In the genomic region with DNA sequence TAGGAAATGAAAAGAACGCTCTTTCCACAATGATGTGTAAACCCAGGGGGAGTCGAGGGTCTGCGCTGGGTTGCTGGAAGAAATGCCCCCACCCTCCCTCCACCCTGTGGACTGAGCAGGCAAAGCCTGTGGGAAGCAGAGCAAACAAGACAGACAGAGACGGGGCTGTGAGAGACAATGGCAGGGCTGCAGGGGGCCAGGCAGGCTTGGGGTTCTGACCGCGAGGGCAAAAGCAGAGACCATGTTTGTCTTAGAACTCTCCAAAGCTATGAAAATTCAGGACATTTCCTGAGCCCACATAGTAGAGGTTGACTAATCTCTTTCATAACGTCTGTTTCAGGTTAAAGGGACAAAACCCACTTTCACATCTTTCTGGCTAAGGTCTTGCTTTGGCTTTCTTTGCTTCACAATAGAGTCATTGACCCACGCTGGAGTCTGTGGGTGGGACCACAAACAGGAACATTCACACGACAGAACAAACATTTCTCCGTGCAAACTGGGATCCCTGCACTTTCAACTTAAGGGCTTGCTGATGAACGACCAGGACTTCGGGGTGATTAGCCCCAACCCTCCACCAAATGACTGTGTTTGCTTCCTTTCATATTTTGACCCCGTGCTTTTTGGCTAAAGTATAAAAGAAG, we compare ENCODE assay signal across 10 cellular contexts.
A peak's percentile ranks its signal among the peaks of the same experiment; 100 is the strongest.
DNase-seq lines count a peak whose midpoint lies in the region; ATAC-seq and TF ChIP-seq lines count a peak whose summit lies in the region.
"Had no signal": no experiment of that assay in that cellular context is flagged by ENCODE, and none has a peak within 500 bp of the region (broad histone marks: within the 10 kb centered on the region; RNA-seq: fewer than 3 reads in every experiment).

No MANE protein-coding gene starts in this region.

- TF ChIP-seq POLR2A in uterus (IDR thresholded peaks at IDR 0.05): no peak

- no peak for DNase-seq in Right ventricle myocardium inferior (ENCODE audit: missing footprints)
- DNase-seq in left ventricle myocardium inferior: no peak
- no peak for DNase-seq in uterus
- DNase-seq in AML-193 (lab: John Stamatoyannopoulos, UW): no peak
- DNase-seq in HEK293T (ENCODE audit: extremely low spot score): no peak
- DNase-seq: activated CD8-positive, alpha-beta T cell treated with anti-CD3 and anti-CD28 coated beads for 36 hours had no signal

- intact Hi-C loops in Right ventricle myocardium inferior (cut with DNase I) (no loop called here), left ventricle myocardium inferior (cut with micrococcal nuclease) (no loop called here), uterus (cut with DNase I; ENCODE audit: low total_unique reads) (no loop called here)

- POLR2A ChIA-PET in HEK293T (lab: Yijun Ruan, JAX): no interaction called here

- no peak overlapping the region for H3K27ac ChIP-seq in left ventricle myocardium inferior (replicated peaks)
- H3K27ac ChIP-seq in cingulate gyrus (ENCODE audit: low read depth, low read length): peak overlapping the region; percentile 8
- H3K27ac ChIP-seq in mesodermal cell (ENCODE audit: low read depth, low read length, severe bottlenecking): peak overlapping the region; percentile 63
- H3K27ac ChIP-seq in uterus: peak overlapping the region; percentile 58 to 73

- CTCF ChIA-PET in HEK293T (lab: Yijun Ruan, JAX): no interaction called here

- H3K4me1 ChIP-seq in left ventricle myocardium inferior (peaks cover 21% of the 10 kb centered on the region), mesodermal cell (ENCODE audit: control insufficient read depth, insufficient read depth, low read length, poor library complexity, severe bottlenecking) (peaks cover 22% of the 10 kb centered on the region), uterus (peaks cover 0 to 9% of the 10 kb centered on the region in 2 donors)

- no peaks in the 10 kb centered on the region for H3K27me3 ChIP-seq in left ventricle myocardium inferior (ENCODE audit: low read depth)
- H3K27me3 ChIP-seq in uterus: no peaks in the 10 kb centered on the region

- H3K4me3 ChIP-seq in left ventricle myocardium inferior (no peak overlapping the region), mesodermal cell (ENCODE audit: extremely low read depth, insufficient read depth, low read length, poor library complexity, severe bottlenecking) (no peak overlapping the region), uterus (no peak overlapping the region)
- H3K4me3 ChIP-seq: K562 had no signal

- peak; percentile 44 for ATAC-seq in Right ventricle myocardium inferior
- no peak for ATAC-seq in GM19395 (IDR thresholded peaks at IDR 0.05; ENCODE audit: unreplicated experiment)
- ATAC-seq: activated CD8-positive, alpha-beta T cell treated with anti-CD3 and anti-CD28 coated beads for 36 hours; K562 had no signal

- H3K36me3 ChIP-seq in left ventricle myocardium inferior: no peaks in the 10 kb centered on the region
- H3K36me3 ChIP-seq in mesodermal cell (ENCODE audit: control insufficient read depth, insufficient read depth, low read length): no peaks in the 10 kb centered on the region
- no peaks in the 10 kb centered on the region for H3K36me3 ChIP-seq in uterus

- no peak for TF ChIP-seq CTCF in left ventricle myocardium inferior (IDR thresholded peaks at IDR 0.05; ENCODE audit: borderline replicate concordance)
- no peak for TF ChIP-seq CTCF in uterus (IDR thresholded peaks at IDR 0.05)

- 24 to 27% methylated on average over 5 to 9 of the region's 13 CpGs for WGBS in mesodermal cell (ENCODE audit: insufficient coverage in 2 of 2), 2 experiments

- H3K9me3 ChIP-seq in left ventricle myocardium inferior (replicated peaks) (no peaks in the 10 kb centered on the region), mesodermal cell (ENCODE audit: control insufficient read depth, low read length) (no peaks in the 10 kb centered on the region), uterus (no peaks in the 10 kb centered on the region)

TF ChIP-seq in HEK293T, 16 proteins besides CTCF, POLR2A, EP300 and RAD21:
- TF ChIP-seq LEF1 (IDR thresholded peaks at IDR 0.05; ENCODE audit: borderline replicate concordance) (no peak), HDGF (IDR thresholded peaks at IDR 0.05; ENCODE audit: borderline replicate concordance) (no peak), TARDBP (IDR thresholded peaks at IDR 0.05) (no peak), BHLHE40 (IDR thresholded peaks at IDR 0.05; ENCODE audit: borderline replicate concordance) (no peak), NFRKB (IDR thresholded peaks at IDR 0.05) (no peak), FOXA1 (IDR thresholded peaks at IDR 0.05) (no peak), L3MBTL2 (conservative IDR thresholded peaks at IDR 0.05) (no peak), ZNF384 (IDR thresholded peaks at IDR 0.05) (no peak), ELF4 (IDR thresholded peaks at IDR 0.05) (no peak)
